14 cellular contexts compared by ENCODE assay signal in the genomic region with DNA sequence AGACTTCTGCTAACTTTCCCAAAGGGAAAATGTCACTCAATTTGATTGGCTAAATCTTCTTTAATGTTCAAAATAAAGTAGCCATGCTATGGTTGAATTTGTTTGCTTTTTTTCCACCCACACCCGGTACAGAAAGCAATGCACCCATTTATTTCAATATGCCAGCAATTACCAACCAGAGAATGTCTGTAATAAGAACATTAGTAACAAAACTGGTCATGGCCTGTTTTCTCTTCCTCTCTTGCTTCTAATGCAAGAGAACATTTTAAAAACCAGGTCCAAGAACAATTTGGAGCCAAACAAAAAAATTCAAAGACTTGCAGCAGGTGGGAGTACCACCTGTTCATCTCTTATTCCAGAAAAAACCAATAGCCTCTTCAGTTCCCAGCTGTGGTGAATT.
DNase-seq lines count a peak whose midpoint lies in the region; ATAC-seq, FAIRE-seq and TF ChIP-seq lines count a peak whose summit lies in the region.
"Had no signal": no experiment of that assay in that cellular context is flagged by ENCODE, and none has a peak within 500 bp of the region (broad histone marks: within the 10 kb centered on the region; RNA-seq: fewer than 3 reads in every experiment).

No MANE protein-coding gene starts in this region.

- no peak overlapping the region for H2BK5ac ChIP-seq in H1 (ENCODE audit: low read depth, low read length)

- no peak overlapping the region for H2AK5ac ChIP-seq in H1 (ENCODE audit: low read depth, low read length)

- no peak overlapping the region for H2BK15ac ChIP-seq in H1 (ENCODE audit: low read length)

- no peak overlapping the region for H2BK120ac ChIP-seq in H1 (replicated peaks; ENCODE audit: low read depth, low read length)

- H3K27ac Mint-ChIP-seq in activated T-cell treated with anti-CD3 and anti-CD28 coated beads, Interleukin-2, amount 50 U/mL, for 24 hours: no peak overlapping the region
- H3K27ac Mint-ChIP-seq: memory B cell had no signal

- no peaks in the 10 kb centered on the region for H3K4me1 Mint-ChIP-seq in activated T-cell treated with anti-CD3 and anti-CD28 coated beads, Interleukin-2, amount 50 U/mL, for 24 hours (ENCODE audit: low read depth)
- H3K4me1 Mint-ChIP-seq: memory B cell had no signal

- H3K79me1 ChIP-seq in H1 (ENCODE audit: low read depth, low read length): no peaks in the 10 kb centered on the region

- no peak for FAIRE-seq in H1 (lab: Jason Lieb, UNC)
- FAIRE-seq: K562 had no signal

- ATAC-seq in GM19025 (IDR thresholded peaks at IDR 0.05; ENCODE audit: low read depth, unreplicated experiment) (peak; percentile 21), GM21786 (IDR thresholded peaks at IDR 0.05; ENCODE audit: unreplicated experiment) (peak; percentile 46), HG03103 (IDR thresholded peaks at IDR 0.05; ENCODE audit: low read depth, unreplicated experiment) (peak; percentile 41)
- ATAC-seq: K562 had no signal

- no peaks in the 10 kb centered on the region for H3K79me2 ChIP-seq in H1 (ENCODE audit: control insufficient read depth in 1 of 2, insufficient read depth in 2 of 2, low read length in 2 of 2)

- H3K27me3 Mint-ChIP-seq in activated T-cell treated with anti-CD3 and anti-CD28 coated beads, Interleukin-2, amount 50 U/mL, for 24 hours: no peaks in the 10 kb centered on the region
- H3K27me3 Mint-ChIP-seq: memory B cell had no signal

- H3K27me3 ChIP-seq in H1 (replicated peaks in 1 of 4; ENCODE audit: control insufficient read depth in 3 of 4, extremely low read depth in 1 of 4, insufficient read depth in 3 of 4, low read length in 3 of 4): no peaks in the 10 kb centered on the region

- 89% methylated on average over 1 of the region's 1 CpG; no CpG with 5 or more reads in 1 of the 2 experiments for WGBS in H1 (ENCODE audit: extremely low coverage in 1 of 2, insufficient coverage in 1 of 2, insufficient read length in 1 of 2, insufficient replicate concordance in 2 of 2, low coverage in 1 of 2, low lambda C conversion rate in 2 of 2, missing lambda C conversion rate in 1 of 2), 2 experiments

- H3K18ac ChIP-seq in H1 (ENCODE audit: extremely low read depth, low read length): no peak overlapping the region

- no peak overlapping the region for H4K5ac ChIP-seq in H1 (ENCODE audit: insufficient read length, low read depth, low read length)

- no peak for TF ChIP-seq EP300 in H1 (IDR thresholded peaks at IDR 0.05; ENCODE audit: borderline replicate concordance in 1 of 2, low read depth in 2 of 2, low read length in 2 of 2)

- H4K20me1 ChIP-seq in H1 (replicated peaks in 1 of 2; ENCODE audit: control insufficient read depth in 1 of 2, insufficient read depth in 2 of 2, low read length in 2 of 2): no peaks in the 10 kb centered on the region

- H3K36me3 ChIP-seq in H1 (ENCODE audit: control insufficient read depth in 2 of 4, insufficient read depth in 4 of 4, low read length in 3 of 4): no peaks in the 10 kb centered on the region
- H3K36me3 ChIP-seq: thoracic aorta had no signal

- H3K23ac ChIP-seq in H1 (ENCODE audit: insufficient read length): no peak overlapping the region

- no peak overlapping the region for H3K27ac ChIP-seq in H1 (ENCODE audit: low read depth, low read length)
- H3K27ac ChIP-seq: coronary artery, thoracic aorta had no signal

- no peak for TF ChIP-seq RAD21 in H1 (IDR thresholded peaks at IDR 0.05 in 1 of 2, conservative IDR thresholded peaks at IDR 0.05 in 1 of 2; ENCODE audit: low read depth in 2 of 2, low read length in 2 of 2)

- no peak overlapping the region for H3K56ac ChIP-seq in H1 (replicated peaks; ENCODE audit: insufficient read length, low read depth, low read length)

- H3K36me3 Mint-ChIP-seq in activated T-cell treated with anti-CD3 and anti-CD28 coated beads, Interleukin-2, amount 50 U/mL, for 24 hours (ENCODE audit: low read depth): no peaks in the 10 kb centered on the region
- H3K36me3 Mint-ChIP-seq: memory B cell had no signal

- no peak for TF ChIP-seq CTCF in H1 (IDR thresholded peaks at IDR 0.05; ENCODE audit: control extremely low read depth in 1 of 3, insufficient read depth in 1 of 3, low read depth in 1 of 3, low read length in 3 of 3)

- no peaks in the 10 kb centered on the region; the same call in 1 of the 2 replicates for H3K23me2 ChIP-seq in H1 (ENCODE audit: low read depth, low read length)

- H2AFZ ChIP-seq in H1 (ENCODE audit: low read length): peak overlapping the region; percentile 92

- DNase-seq in H1 (ENCODE audit: low read depth in 1 of 2, low spot score in 2 of 2): no peak
- no peak for DNase-seq in activated T-cell treated with anti-CD3 and anti-CD28 coated beads, Interleukin-2, amount 50 U/mL, for 24 hours
- no peak for DNase-seq in NCI-H2171 (lab: John Stamatoyannopoulos, UW)
- no peak for DNase-seq in activated CD4-positive, CD25-positive, alpha-beta regulatory T cell (lab: John Stamatoyannopoulos, UW)
- DNase-seq: activated T-cell treated with anti-CD3 and anti-CD28 coated beads for 4 hours, amniotic stem cell, NCI-H187 had no signal

- H4K8ac ChIP-seq in H1 (ENCODE audit: extremely low read depth, insufficient read depth, low read length): no peak overlapping the region

- CTCF ChIA-PET in H1 (lab: Charles Lee; ENCODE audit: partially characterized antibody): interaction anchor here (0.6 kb wide), 1 partner anchor 405 kb away, joined by 4 read pairs; no protein-coding TSS in a partner anchor

- no peak overlapping the region for H2BK20ac ChIP-seq in H1 (ENCODE audit: low read length)

- no peak overlapping the region for H4K91ac ChIP-seq in H1 (replicated peaks; ENCODE audit: insufficient read length, low read length)

- no peak for TF ChIP-seq POLR2A in H1 (IDR thresholded peaks at IDR 0.05; ENCODE audit: control extremely low read depth in 1 of 2, low read depth in 2 of 2, low read length in 2 of 2)

- no peak overlapping the region for H3K9ac ChIP-seq in H1 (replicated peaks in 1 of 4; ENCODE audit: extremely low read depth in 1 of 4, low read depth in 3 of 4, low read length in 3 of 4)

- no peaks in the 10 kb centered on the region for H3K4me1 ChIP-seq in H1 (replicated peaks in 1 of 4; ENCODE audit: control insufficient read depth in 3 of 4, insufficient read depth in 4 of 4, low read length in 3 of 4)

- no peak overlapping the region for H2BK12ac ChIP-seq in H1 (ENCODE audit: low read depth, low read length)

- POLR2A ChIA-PET in H1 (lab: Charles Lee; ENCODE audit: partially characterized antibody): no interaction called here

- H3K4me3 ChIP-seq in H1 (ENCODE audit: extremely low read depth in 1 of 4, insufficient read depth in 2 of 4, low read depth in 3 of 4, low read length in 4 of 4): no peak overlapping the region
- H3K4me3 ChIP-seq: coronary artery, K562, thoracic aorta had no signal

- no peak overlapping the region for H3K4me3 Mint-ChIP-seq in activated T-cell treated with anti-CD3 and anti-CD28 coated beads, Interleukin-2, amount 50 U/mL, for 24 hours
- H3K4me3 Mint-ChIP-seq: memory B cell had no signal

- no peak overlapping the region for H3K4me2 ChIP-seq in H1 (ENCODE audit: insufficient read depth in 1 of 2, low read depth in 2 of 2, low read length in 2 of 2)

- peaks cover 5% of the 10 kb centered on the region for H3K9me3 Mint-ChIP-seq in activated T-cell treated with anti-CD3 and anti-CD28 coated beads, Interleukin-2, amount 50 U/mL, for 24 hours

- no peaks in the 10 kb centered on the region for H3K9me3 ChIP-seq in H1 (ENCODE audit: insufficient read depth in 2 of 2, low read depth in 1 of 2, low read length in 1 of 2)
- H3K9me3 ChIP-seq: thoracic aorta had no signal

- H3K14ac ChIP-seq in H1 (ENCODE audit: insufficient read length): no peak overlapping the region

- no peak overlapping the region for H3K4ac ChIP-seq in H1 (replicated peaks; ENCODE audit: insufficient read length, low read depth, low read length)

TF ChIP-seq in H1, 55 proteins besides CTCF, POLR2A, EP300 and RAD21:
- no peak for TF ChIP-seq YY1 (IDR thresholded peaks at IDR 0.05; ENCODE audit: low read depth, low read length)
TF ChIP-seq in H1: peak in this region for 0.
